Comparison of ENCODE assay signal across 1 cellular context in the genomic region with DNA sequence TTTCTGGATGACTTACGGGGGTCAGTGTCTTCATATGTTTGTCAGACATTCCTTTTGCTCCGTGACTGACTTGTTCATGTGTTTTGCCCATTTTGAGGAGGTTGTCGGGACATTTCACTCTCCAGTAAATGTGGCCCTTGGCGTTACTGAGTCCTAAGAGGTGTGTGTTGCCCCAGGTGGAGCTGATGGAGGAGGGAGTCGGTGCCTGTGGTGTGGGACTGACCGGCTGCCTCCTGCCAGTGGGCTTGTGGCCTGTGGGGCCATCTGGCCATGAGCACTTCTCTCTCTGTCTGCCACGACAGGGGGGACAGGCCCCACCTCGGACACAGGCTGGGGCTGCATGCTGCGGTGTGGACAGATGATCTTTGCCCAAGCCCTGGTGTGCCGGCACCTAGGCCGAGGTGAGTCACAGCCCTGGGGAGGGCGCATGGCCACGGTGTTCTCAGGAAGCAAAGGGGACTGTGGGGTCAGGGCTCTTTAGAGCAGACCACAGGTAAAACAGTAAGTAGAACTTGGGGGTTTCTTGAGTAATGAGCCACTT.
A peak's percentile ranks its signal among the peaks of the same experiment; 100 is the strongest.
TF ChIP-seq lines count a peak whose summit lies in the region.

No MANE protein-coding gene starts in this region.

TF ChIP-seq in HepG2, 621 proteins besides CTCF, POLR2A, EP300 and RAD21 (continued from another document and continues in another):
- TF ChIP-seq, protein P1, sequence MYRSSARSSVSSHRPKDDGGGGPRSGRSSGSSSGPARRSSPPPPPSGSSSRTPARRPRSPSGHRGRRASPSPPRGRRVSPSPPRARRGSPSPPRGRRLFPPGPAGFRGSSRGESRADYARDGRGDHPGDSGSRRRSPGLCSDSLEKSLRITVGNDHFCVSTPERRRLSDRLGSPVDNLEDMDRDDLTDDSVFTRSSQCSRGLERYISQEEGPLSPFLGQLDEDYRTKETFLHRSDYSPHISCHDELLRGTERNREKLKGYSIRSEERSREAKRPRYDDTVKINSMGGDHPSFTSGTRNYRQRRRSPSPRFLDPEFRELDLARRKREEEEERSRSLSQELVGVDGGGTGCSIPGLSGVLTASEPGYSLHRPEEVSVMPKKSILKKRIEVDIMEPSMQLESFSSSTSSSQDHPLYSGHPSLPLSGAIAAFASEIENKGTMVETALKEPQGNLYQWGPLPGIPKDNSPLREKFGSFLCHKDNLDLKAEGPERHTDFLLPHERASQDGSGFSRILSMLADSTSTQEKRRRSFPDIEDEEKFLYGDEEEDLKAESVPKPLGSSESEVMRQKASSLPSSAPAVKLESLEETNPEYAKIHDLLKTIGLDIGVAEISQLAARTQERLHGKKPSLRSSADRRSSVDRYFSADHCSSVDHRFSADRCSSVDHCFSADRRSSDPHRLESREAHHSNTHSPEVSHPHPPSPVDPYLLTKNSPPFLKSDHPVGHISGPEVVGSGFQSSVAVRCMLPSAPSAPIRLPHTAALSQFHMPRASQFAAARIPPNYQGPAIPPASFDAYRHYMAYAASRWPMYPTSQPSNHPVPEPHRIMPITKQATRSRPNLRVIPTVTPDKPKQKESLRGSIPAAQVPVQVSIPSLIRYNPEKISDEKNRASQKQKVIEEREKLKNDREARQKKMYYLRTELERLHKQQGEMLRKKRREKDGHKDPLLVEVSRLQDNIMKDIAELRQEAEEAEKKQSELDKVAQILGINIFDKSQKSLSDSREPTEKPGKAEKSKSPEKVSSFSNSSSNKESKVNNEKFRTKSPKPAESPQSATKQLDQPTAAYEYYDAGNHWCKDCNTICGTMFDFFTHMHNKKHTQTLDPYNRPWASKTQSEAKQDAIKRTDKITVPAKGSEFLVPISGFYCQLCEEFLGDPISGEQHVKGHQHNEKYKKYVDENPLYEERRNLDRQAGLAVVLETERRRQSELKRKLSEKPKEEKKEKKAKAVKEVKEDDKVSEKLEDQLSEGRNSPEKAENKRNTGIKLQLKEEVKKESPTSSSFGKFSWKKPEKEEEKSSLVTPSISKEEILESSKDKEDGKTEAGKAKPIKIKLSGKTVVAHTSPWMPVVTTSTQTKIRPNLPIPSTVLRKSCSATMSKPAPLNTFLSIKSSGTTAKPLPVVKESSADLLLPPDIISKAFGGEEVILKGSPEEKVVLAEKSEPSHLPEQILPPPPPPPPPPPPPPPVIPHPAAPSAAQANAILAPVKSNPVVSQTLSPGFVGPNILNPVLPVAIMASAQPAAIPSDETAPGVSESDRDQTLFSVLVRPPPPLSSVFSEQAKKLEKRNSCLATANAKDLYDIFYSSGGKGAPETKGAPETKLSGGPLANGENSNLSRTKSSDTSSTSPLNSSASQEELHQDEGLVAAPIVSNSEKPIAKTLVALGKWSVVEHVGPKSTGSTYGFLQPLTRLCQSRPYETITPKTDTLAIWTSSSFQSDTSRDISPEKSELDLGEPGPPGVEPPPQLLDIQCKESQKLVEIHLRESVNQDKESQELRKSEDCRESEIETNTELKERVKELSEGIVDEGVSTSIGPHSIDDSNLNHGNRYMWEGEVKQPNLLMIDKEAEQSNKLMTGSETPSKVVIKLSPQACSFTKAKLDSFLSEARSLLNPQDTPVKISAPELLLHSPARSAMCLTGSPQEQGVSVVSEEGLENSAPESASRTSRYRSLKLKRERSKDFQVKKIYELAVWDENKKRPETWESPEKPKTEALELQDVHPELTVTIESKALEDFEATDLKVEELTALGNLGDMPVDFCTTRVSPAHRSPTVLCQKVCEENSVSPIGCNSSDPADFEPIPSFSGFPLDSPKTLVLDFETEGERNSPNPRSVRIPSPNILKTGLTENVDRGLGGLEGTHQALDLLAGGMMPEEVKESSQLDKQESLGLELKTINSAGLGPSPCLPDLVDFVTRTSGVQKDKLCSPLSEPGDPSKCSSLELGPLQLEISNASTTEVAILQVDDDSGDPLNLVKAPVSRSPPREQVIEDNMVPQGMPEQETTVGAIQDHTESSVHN (CRISPR knock-in tag; IDR thresholded peaks at IDR 0.05), result no peak
- TF ChIP-seq POLR2AphosphoS2 (IDR thresholded peaks at IDR 0.05; ENCODE audit: low read depth, low read length) (no peak), ARID2 (CRISPR knock-in tag; IDR thresholded peaks at IDR 0.05; ENCODE audit: borderline replicate concordance) (no peak), ZSCAN22 (CRISPR knock-in tag; IDR thresholded peaks at IDR 0.05) (no peak), HMGA1 (CRISPR knock-in tag; conservative IDR thresholded peaks at IDR 0.05) (no peak), STAT5B (CRISPR knock-in tag; IDR thresholded peaks at IDR 0.05) (no peak), NRL (CRISPR knock-in tag; IDR thresholded peaks at IDR 0.05; ENCODE audit: borderline replicate concordance) (peak; percentile 52; the same call in 1 of the 2 replicates), MAFK (conservative IDR thresholded peaks at IDR 0.05 in 1 of 2, IDR thresholded peaks at IDR 0.05 in 1 of 2; ENCODE audit: low read length in 2 of 2) (no peak), ZNF782 (CRISPR knock-in tag; IDR thresholded peaks at IDR 0.05; ENCODE audit: borderline replicate concordance) (no peak), TCF12 (IDR thresholded peaks at IDR 0.05) (no peak), TCF12 (CRISPR knock-in tag; IDR thresholded peaks at IDR 0.05) (no peak), REPIN1 (CRISPR knock-in tag; IDR thresholded peaks at IDR 0.05; ENCODE audit: borderline replicate concordance, low read depth) (no peak; the same call in 1 of the 2 replicates), RBFOX2 (IDR thresholded peaks at IDR 0.05; ENCODE audit: low read depth, low read length) (no peak), SCMH1 (CRISPR knock-in tag; IDR thresholded peaks at IDR 0.05; ENCODE audit: borderline replicate concordance) (no peak), THYN1 (CRISPR knock-in tag; IDR thresholded peaks at IDR 0.05; ENCODE audit: borderline replicate concordance, low read depth) (no peak), PCBP1 (IDR thresholded peaks at IDR 0.05; ENCODE audit: borderline replicate concordance, low read depth, low read length) (no peak), FOXA3 (CRISPR knock-in tag; IDR thresholded peaks at IDR 0.05) (peak; percentile 80), PRPF4 (IDR thresholded peaks at IDR 0.05; ENCODE audit: low read depth, low read length, poor library complexity, severe bottlenecking) (no peak), ZNF484 (CRISPR knock-in tag; IDR thresholded peaks at IDR 0.05; ENCODE audit: borderline replicate concordance, low read depth) (no peak), ATM (IDR thresholded peaks at IDR 0.05; ENCODE audit: borderline replicate concordance) (no peak), STAG1 (CRISPR knock-in tag; IDR thresholded peaks at IDR 0.05) (peak; percentile 39; the same call in 1 of the 2 replicates), ZNF232 (CRISPR knock-in tag; IDR thresholded peaks at IDR 0.05; ENCODE audit: borderline replicate concordance) (no peak), ZNF136 (CRISPR knock-in tag; IDR thresholded peaks at IDR 0.05; ENCODE audit: low read depth) (peak; percentile 85; the same call in 1 of the 2 replicates), NCOA2 (CRISPR knock-in tag; IDR thresholded peaks at IDR 0.05) (peak; percentile 67; the same call in 1 of the 2 replicates), NAIF1 (CRISPR knock-in tag; IDR thresholded peaks at IDR 0.05; ENCODE audit: borderline replicate concordance) (no peak), ZNF253 (CRISPR knock-in tag; IDR thresholded peaks at IDR 0.05; ENCODE audit: borderline replicate concordance) (no peak), BRCA1 (CRISPR knock-in tag; IDR thresholded peaks at IDR 0.05) (peak; percentile 79; the same call in 1 of the 2 replicates), MEIS1 (CRISPR knock-in tag; IDR thresholded peaks at IDR 0.05; ENCODE audit: borderline replicate concordance) (0 out of 2 replicates have a peak, but pooled peaks have one; percentile 58), CCAR2 (optimal IDR thresholded peaks at IDR 0.05; ENCODE audit: low read depth, low read length) (no peak), ZNF572 (CRISPR knock-in tag; IDR thresholded peaks at IDR 0.05) (peak; percentile 72; the same call in 1 of the 2 replicates), ZFP1 (CRISPR knock-in tag; IDR thresholded peaks at IDR 0.05) (peak; percentile 83), ZNF777 (CRISPR knock-in tag; IDR thresholded peaks at IDR 0.05) (no peak), RAD51 (IDR thresholded peaks at IDR 0.05; ENCODE audit: borderline replicate concordance) (no peak), ZZZ3 (CRISPR knock-in tag; IDR thresholded peaks at IDR 0.05; ENCODE audit: borderline replicate concordance) (peak; percentile 54; the same call in 1 of the 2 replicates), ZNF766 (CRISPR knock-in tag; IDR thresholded peaks at IDR 0.05; ENCODE audit: borderline replicate concordance) (no peak), CBX2 (IDR thresholded peaks at IDR 0.05; ENCODE audit: low read depth, low read length) (no peak), CBX2 (CRISPR knock-in tag; IDR thresholded peaks at IDR 0.05; ENCODE audit: low read depth) (no peak; the same call in 1 of the 2 replicates)
- TF ChIP-seq, protein P2, sequence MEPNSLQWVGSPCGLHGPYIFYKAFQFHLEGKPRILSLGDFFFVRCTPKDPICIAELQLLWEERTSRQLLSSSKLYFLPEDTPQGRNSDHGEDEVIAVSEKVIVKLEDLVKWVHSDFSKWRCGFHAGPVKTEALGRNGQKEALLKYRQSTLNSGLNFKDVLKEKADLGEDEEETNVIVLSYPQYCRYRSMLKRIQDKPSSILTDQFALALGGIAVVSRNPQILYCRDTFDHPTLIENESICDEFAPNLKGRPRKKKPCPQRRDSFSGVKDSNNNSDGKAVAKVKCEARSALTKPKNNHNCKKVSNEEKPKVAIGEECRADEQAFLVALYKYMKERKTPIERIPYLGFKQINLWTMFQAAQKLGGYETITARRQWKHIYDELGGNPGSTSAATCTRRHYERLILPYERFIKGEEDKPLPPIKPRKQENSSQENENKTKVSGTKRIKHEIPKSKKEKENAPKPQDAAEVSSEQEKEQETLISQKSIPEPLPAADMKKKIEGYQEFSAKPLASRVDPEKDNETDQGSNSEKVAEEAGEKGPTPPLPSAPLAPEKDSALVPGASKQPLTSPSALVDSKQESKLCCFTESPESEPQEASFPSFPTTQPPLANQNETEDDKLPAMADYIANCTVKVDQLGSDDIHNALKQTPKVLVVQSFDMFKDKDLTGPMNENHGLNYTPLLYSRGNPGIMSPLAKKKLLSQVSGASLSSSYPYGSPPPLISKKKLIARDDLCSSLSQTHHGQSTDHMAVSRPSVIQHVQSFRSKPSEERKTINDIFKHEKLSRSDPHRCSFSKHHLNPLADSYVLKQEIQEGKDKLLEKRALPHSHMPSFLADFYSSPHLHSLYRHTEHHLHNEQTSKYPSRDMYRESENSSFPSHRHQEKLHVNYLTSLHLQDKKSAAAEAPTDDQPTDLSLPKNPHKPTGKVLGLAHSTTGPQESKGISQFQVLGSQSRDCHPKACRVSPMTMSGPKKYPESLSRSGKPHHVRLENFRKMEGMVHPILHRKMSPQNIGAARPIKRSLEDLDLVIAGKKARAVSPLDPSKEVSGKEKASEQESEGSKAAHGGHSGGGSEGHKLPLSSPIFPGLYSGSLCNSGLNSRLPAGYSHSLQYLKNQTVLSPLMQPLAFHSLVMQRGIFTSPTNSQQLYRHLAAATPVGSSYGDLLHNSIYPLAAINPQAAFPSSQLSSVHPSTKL (CRISPR knock-in tag; IDR thresholded peaks at IDR 0.05), result peak; percentile 81
- TF ChIP-seq, protein P3, sequence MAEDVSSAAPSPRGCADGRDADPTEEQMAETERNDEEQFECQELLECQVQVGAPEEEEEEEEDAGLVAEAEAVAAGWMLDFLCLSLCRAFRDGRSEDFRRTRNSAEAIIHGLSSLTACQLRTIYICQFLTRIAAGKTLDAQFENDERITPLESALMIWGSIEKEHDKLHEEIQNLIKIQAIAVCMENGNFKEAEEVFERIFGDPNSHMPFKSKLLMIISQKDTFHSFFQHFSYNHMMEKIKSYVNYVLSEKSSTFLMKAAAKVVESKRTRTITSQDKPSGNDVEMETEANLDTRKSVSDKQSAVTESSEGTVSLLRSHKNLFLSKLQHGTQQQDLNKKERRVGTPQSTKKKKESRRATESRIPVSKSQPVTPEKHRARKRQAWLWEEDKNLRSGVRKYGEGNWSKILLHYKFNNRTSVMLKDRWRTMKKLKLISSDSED (CRISPR knock-in tag; IDR thresholded peaks at IDR 0.05), result no peak
- TF ChIP-seq, protein P4, sequence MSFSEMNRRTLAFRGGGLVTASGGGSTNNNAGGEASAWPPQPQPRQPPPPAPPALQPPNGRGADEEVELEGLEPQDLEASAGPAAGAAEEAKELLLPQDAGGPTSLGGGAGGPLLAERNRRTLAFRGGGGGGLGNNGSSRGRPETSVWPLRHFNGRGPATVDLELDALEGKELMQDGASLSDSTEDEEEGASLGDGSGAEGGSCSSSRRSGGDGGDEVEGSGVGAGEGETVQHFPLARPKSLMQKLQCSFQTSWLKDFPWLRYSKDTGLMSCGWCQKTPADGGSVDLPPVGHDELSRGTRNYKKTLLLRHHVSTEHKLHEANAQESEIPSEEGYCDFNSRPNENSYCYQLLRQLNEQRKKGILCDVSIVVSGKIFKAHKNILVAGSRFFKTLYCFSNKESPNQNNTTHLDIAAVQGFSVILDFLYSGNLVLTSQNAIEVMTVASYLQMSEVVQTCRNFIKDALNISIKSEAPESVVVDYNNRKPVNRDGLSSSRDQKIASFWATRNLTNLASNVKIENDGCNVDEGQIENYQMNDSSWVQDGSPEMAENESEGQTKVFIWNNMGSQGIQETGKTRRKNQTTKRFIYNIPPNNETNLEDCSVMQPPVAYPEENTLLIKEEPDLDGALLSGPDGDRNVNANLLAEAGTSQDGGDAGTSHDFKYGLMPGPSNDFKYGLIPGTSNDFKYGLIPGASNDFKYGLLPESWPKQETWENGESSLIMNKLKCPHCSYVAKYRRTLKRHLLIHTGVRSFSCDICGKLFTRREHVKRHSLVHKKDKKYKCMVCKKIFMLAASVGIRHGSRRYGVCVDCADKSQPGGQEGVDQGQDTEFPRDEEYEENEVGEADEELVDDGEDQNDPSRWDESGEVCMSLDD (CRISPR knock-in tag; IDR thresholded peaks at IDR 0.05; ENCODE audit: borderline replicate concordance), result no peak
- TF ChIP-seq, protein P5, sequence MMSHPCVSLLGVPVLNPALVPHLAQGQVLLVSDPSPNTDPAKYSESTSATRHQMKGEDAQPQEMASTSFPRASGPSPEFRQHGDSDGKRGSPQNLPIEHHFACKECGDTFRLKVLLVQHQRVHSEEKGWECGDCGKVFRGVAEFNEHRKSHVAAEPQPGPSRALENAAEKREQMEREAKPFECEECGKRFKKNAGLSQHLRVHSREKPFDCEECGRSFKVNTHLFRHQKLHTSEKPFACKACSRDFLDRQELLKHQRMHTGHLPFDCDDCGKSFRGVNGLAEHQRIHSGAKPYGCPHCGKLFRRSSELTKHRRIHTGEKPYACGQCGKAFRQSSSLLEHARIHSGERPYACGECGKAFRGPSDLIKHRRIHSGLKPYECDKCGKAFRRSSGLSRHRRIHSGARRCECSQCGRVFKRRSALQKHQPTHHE (CRISPR knock-in tag; IDR thresholded peaks at IDR 0.05; ENCODE audit: borderline replicate concordance), result no peak
- TF ChIP-seq, protein P6, sequence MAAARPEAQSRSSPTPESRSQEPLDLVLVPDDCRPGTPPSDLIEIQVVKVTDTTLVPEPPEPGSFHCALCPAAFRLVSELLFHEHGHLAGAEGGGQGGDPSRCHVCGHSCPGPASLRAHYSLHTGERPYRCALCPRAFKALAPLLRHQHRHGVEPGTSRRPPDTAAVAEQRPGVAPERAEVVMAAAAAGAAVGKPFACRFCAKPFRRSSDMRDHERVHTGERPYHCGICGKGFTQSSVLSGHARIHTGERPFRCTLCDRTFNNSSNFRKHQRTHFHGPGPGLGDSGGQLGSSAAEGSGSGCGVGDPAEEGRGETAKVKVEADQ (CRISPR knock-in tag; IDR thresholded peaks at IDR 0.05; ENCODE audit: borderline replicate concordance), result no peak
